25 cellular contexts compared by ENCODE assay signal in genomic region chr13:29170451-29171082, GRCh38.
"Had no signal": no experiment of that assay in that cellular context is flagged by ENCODE, and none has a peak within 500 bp of the region (broad histone marks: within the 10 kb centered on the region; RNA-seq: fewer than 3 reads in every experiment).

No MANE protein-coding gene starts in this region.

- H3K4me1 ChIP-seq: SJSA1 had no signal

- H3K9me3 ChIP-seq: MG63, SJSA1 had no signal

- H3K36me3 Mint-ChIP-seq: activated naive CD8-positive, alpha-beta T cell; WTC11 had no signal

- H3K9me3 Mint-ChIP-seq: activated T-cell treated with anti-CD3 and anti-CD28 coated beads, Interleukin-2, amount 50 U/mL, for 24 hours; WTC11 had no signal

- H3K27ac ChIP-seq: brain microvascular endothelial cell, SJSA1 had no signal

- H3K4me3 ChIP-seq: MG63, SJSA1 had no signal

- H3K27me3 Mint-ChIP-seq: activated T-cell treated with anti-CD3 and anti-CD28 coated beads, Interleukin-2, amount 50 U/mL, for 24 hours had no signal

- H3K4me3 Mint-ChIP-seq: activated CD8-positive, alpha-beta T cell treated with anti-CD3 and anti-CD28 coated beads, Interleukin-2, amount 10 ng/mL, durations not matched to agents 7 days and 5 days; activated naive CD8-positive, alpha-beta T cell; activated T-cell treated with anti-CD3 and anti-CD28 coated beads, Interleukin-2, amount 50 U/mL, for 24 hours; WTC11 had no signal

- H3K27ac Mint-ChIP-seq: activated CD8-positive, alpha-beta T cell treated with anti-CD3 and anti-CD28 coated beads, Interleukin-2, amount 10 ng/mL, durations not matched to agents 7 days and 5 days; activated naive CD8-positive, alpha-beta T cell; activated T-cell treated with anti-CD3 and anti-CD28 coated beads, Interleukin-2, amount 50 U/mL, for 24 hours; WTC11 had no signal

- H3K4me1 Mint-ChIP-seq: WTC11 had no signal

- DNase-seq: activated CD4-positive, alpha-beta T cell treated with anti-CD3 and anti-CD28 coated beads for 48 hours; activated CD4-positive, alpha-beta T cell treated with anti-CD3 and anti-CD28 coated beads, Interleukin-2, amount 50 U/mL, for 4 hours; activated CD4-positive, CD25-positive, alpha-beta regulatory T cell treated with anti-CD3 and anti-CD28 coated beads, Interleukin-2, amount 50 U/mL, for 72 hours; activated CD8-positive, alpha-beta memory T cell treated with anti-CD3 and anti-CD28 coated beads, Interleukin-2, amount 50 U/mL, for 48 hours; activated CD8-positive, alpha-beta T cell treated with anti-CD3 and anti-CD28 coated beads, Interleukin-2, amount 10 ng/mL, durations not matched to agents 7 days and 5 days; activated effector memory CD4-positive, alpha-beta T cell treated with anti-CD3 and anti-CD28 coated beads, Interleukin-2, amount 50 U/mL, for 16 hours; activated naive CD4-positive, alpha-beta T cell treated with Interleukin-2 at 50 U/mL for 16 hours; activated T-cell treated with anti-CD3 and anti-CD28 coated beads, Interleukin-2, amount 50 U/mL, for 24 hours; amygdala; brain microvascular endothelial cell; caudate nucleus; MG63; NCI-H1105; NCI-H1436; NCI-H187 treated with DMSO at 0.1 percent for 48 hours; NCI-H2081 treated with DMSO at 0.1 percent for 48 hours; NCI-H446; NCI-H526; NCI-H82; SHP77; SW 1271 had no signal

- ATAC-seq: activated CD8-positive, alpha-beta T cell treated with anti-CD3 and anti-CD28 coated beads, Interleukin-2, amount 10 ng/mL, durations not matched to agents 7 days and 5 days; SK-N-SH treated with all-trans-retinoic acid at 6 μM for 48 hours; WTC11 had no signal

- H3K36me3 ChIP-seq: brain microvascular endothelial cell, MG63, SJSA1 had no signal

- H3K27me3 ChIP-seq: brain microvascular endothelial cell, MG63, SJSA1 had no signal
